14 cellular contexts compared by ENCODE assay signal in the genomic region with DNA sequence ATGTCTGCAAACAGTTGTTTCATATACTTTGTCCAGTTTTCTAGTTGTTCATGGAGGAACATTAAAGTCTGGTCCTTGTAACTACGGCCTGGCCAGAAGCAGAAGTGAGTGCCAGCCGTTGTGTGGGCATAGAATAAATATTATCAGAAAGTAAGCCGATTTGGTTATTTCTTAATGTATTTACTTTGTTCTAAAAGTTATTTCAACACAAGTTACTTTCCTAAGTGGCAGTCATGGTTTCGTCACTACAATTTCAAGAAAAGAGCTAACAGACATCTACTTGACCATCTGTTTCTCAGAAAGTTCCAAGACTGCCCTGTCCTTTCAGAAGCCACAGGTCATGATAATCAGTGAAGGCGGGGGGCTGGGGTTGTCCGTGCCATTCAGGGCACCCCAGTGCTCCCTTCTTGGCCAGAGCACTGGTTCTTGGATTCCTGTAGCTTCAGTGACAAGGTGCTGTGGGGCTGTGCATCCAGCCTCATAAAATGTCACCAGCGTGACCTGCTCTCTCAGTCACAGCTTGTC.
"Had no signal": no experiment of that assay in that cellular context is flagged by ENCODE, and none has a peak within 500 bp of the region (broad histone marks: within the 10 kb centered on the region; RNA-seq: fewer than 3 reads in every experiment).

No MANE protein-coding gene starts in this region.

- ATAC-seq: activated CD8-positive, alpha-beta T cell treated with anti-CD3 and anti-CD28 coated beads, Interleukin-2, amount 10 ng/mL, durations not matched to agents 7 days and 5 days; activated T-cell treated with anti-CD3 and anti-CD28 coated beads, Interleukin-2, amount 50 U/mL, for 72 hours; sciatic nerve; stimulated activated naive CD8-positive, alpha-beta T cell treated with anti-CD3 and anti-CD28 coated beads, Interleukin-15, amount 100 ng/mL, for 72 hours; T-cell had no signal

- H3K4me3 Mint-ChIP-seq: activated CD4-positive, alpha-beta T cell treated with anti-CD3 and anti-CD28 coated beads, Interleukin-2, amount 10 ng/mL, durations not matched to agents 24 days and 14 days; activated CD8-positive, alpha-beta T cell treated with anti-CD3 and anti-CD28 coated beads, Interleukin-2, amount 10 ng/mL, durations not matched to agents 7 days and 5 days; activated naive CD8-positive, alpha-beta T cell; activated T-cell treated with anti-CD3 and anti-CD28 coated beads, Interleukin-2, amount 50 U/mL, for 72 hours; neural progenitor cell; stimulated activated naive CD8-positive, alpha-beta T cell treated with anti-CD3 and anti-CD28 coated beads, Interleukin-15, amount 100 ng/mL, for 72 hours; T-cell had no signal

- H3K27me3 Mint-ChIP-seq: activated CD4-positive, alpha-beta T cell treated with anti-CD3 and anti-CD28 coated beads, Interleukin-2, amount 10 ng/mL, durations not matched to agents 24 days and 14 days; activated naive CD8-positive, alpha-beta T cell; stimulated activated naive CD8-positive, alpha-beta T cell treated with anti-CD3 and anti-CD28 coated beads, Interleukin-15, amount 100 ng/mL, for 72 hours; T-cell had no signal

- H3K9me3 Mint-ChIP-seq: activated CD4-positive, alpha-beta T cell treated with anti-CD3 and anti-CD28 coated beads, Interleukin-2, amount 10 ng/mL, durations not matched to agents 24 days and 14 days; activated T-cell treated with anti-CD3 and anti-CD28 coated beads, Interleukin-2, amount 50 U/mL, for 72 hours; neural progenitor cell; stimulated activated naive CD8-positive, alpha-beta T cell treated with anti-CD3 and anti-CD28 coated beads, Interleukin-15, amount 100 ng/mL, for 72 hours; T-cell had no signal

- H3K36me3 Mint-ChIP-seq: activated naive CD8-positive, alpha-beta T cell had no signal

- DNase-seq: activated CD4-positive, alpha-beta T cell treated with anti-CD3 and anti-CD28 coated beads, Interleukin-2, amount 10 ng/mL, durations not matched to agents 24 days and 14 days; activated CD8-positive, alpha-beta T cell treated with anti-CD3 and anti-CD28 coated beads, Interleukin-2, amount 10 ng/mL, durations not matched to agents 7 days and 5 days; activated gamma-delta T cell; activated T-cell treated with anti-CD3 and anti-CD28 coated beads, Interleukin-2, amount 50 U/mL, for 72 hours; dorsolateral prefrontal cortex; ovary; stimulated activated CD4-positive, alpha-beta T cell treated with anti-CD3 and anti-CD28 coated beads, Interleukin-4, amount 100 ng/mL, for 1 hour; stimulated activated naive CD8-positive, alpha-beta T cell treated with anti-CD3 and anti-CD28 coated beads, Interleukin-15, amount 100 ng/mL, for 72 hours; T-cell; T-helper 9 cell; testis had no signal

- H3K27ac Mint-ChIP-seq: activated CD4-positive, alpha-beta T cell treated with anti-CD3 and anti-CD28 coated beads, Interleukin-2, amount 10 ng/mL, durations not matched to agents 24 days and 14 days; activated CD8-positive, alpha-beta T cell treated with anti-CD3 and anti-CD28 coated beads, Interleukin-2, amount 10 ng/mL, durations not matched to agents 7 days and 5 days; activated naive CD8-positive, alpha-beta T cell; activated T-cell treated with anti-CD3 and anti-CD28 coated beads, Interleukin-2, amount 50 U/mL, for 72 hours; neural progenitor cell; stimulated activated naive CD8-positive, alpha-beta T cell treated with anti-CD3 and anti-CD28 coated beads, Interleukin-15, amount 100 ng/mL, for 72 hours; T-cell had no signal
